Comparison of ENCODE assay signal across 8 cellular contexts in the genomic region with DNA sequence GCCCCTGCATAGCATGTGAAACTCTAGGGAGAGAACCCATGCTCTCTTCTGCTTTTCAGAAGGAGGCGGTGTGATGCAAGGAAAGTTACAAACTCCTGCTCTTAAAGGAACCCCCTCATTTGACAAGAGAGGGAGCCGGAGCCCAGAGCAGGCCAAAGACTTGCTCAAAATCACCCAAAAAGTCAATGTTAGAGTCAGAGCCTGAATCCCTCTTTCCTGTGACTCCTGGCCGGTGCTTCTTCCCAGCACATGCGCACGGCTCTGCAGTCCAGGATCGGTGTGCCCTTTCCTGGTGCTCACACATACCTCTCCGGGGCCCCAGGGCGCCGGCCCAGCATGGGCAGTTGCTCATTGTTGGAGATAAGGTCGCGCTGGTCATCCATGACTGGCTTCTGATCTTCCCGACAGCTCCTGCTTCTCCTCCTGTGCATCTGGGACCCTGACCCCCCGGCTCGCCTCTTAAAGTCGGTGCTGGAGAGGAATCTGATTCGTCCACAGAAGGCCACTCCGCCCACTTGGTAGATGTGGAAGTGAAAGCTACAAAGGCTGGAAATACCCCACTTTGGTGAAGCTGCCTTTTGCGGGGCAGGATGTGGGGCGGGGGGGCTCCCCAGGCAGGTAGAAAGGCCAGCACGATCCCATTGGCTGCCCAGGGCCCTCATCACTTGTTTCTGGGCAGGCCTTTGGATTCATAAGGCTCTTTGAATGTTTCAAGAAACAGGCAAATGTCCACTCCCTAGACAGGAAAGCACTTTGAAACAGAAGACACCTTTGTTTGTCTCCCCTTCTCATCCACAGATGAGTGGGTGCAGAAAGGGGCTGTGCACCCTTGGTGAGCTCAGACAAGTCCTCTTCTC. TPM values are rescaled to one million over a fixed set of nuclear protein-coding genes. Genes with fewer than 3 reads are reported as not detected.
A peak's percentile ranks its signal among the peaks of the same experiment; 100 is the strongest.
DNase-seq lines count a peak whose midpoint lies in the region; ATAC-seq, FAIRE-seq and TF ChIP-seq lines count a peak whose summit lies in the region.

A gene (minus strand): TSS at position 592 of the 857 bp plus-strand sequence. CDS start 161 bp downstream, at position 431.

- H4K20me1 ChIP-seq in K562 (replicated peaks; ENCODE audit: control insufficient read depth, insufficient read depth, low read length), result 0 out of 2 replicates have a peak, but pooled peaks cover 5% of the 10 kb centered on the region

- no TSS peak for BruUV-seq in K562 (replicated peaks; lab: Mats Ljungman, UMichigan)

- intact Hi-C loops in K562 (cut with micrococcal nuclease), result no loop called here

- no peaks in the 10 kb centered on the region for H3K36me3 ChIP-seq in K562 (ENCODE audit: control insufficient read depth, insufficient read depth, low read length)

- peaks cover 4 to 6% of the 10 kb centered on the region in 2 experiments; a peak in 3 of 5 replicates for H3K4me1 ChIP-seq in K562 (replicated peaks in 1 of 2; ENCODE audit: control insufficient read depth in 2 of 2, insufficient read depth in 2 of 2, low read length in 2 of 2)

- TF ChIP-seq RAD21 in K562 (CRISPR knock-in tag; conservative IDR thresholded peaks at IDR 0.05 in 1 of 2, IDR thresholded peaks at IDR 0.05 in 1 of 2), result no peak; a peak in 1 of 4 replicates

- TF ChIP-seq CTCF in K562 (IDR thresholded peaks at IDR 0.05 in 2 of 3, conservative IDR thresholded peaks at IDR 0.05 in 1 of 3; ENCODE audit: insufficient read depth in 2 of 3, low read depth in 1 of 3, low read length in 3 of 3), result no peak; a peak in 2 of 6 replicates

- no peak for TF ChIP-seq POLR2A in K562 (conservative IDR thresholded peaks at IDR 0.05)

- H2AFZ ChIP-seq in K562 (ENCODE audit: low read depth, low read length), result peak within 1 kb of the TSS; percentile 76

- WGBS in K562 (ENCODE audit: insufficient coverage, low coverage, missing lambda C conversion rate), result 48% methylated on average over 15 of the region's 20 CpGs

- peak; percentile 52 to 79 for DNase-seq in AML-193 (lab: John Stamatoyannopoulos, UW)
- peak; percentile 84 for DNase-seq in UCSD-AML1 (lab: John Stamatoyannopoulos, UW; ENCODE audit: unreplicated experiment)
- peak in 1 of 4 experiments; percentile 45 for DNase-seq in K562 (ENCODE audit: extremely low read depth in 1 of 4, low spot score in 3 of 4)
- DNase-seq in iris pigment epithelial cell (ENCODE audit: low read depth), result peak; percentile 48
- peak; percentile 87 for DNase-seq in stimulated activated CD4-positive, alpha-beta T cell treated with anti-CD3 and anti-CD28 coated beads, Interleukin-15, amount 100 ng/mL, for 48 hours (ENCODE audit: low read depth in 2 of 2)
- no peak for DNase-seq in NCI-H1048 (lab: John Stamatoyannopoulos, UW)

- no peak within 1 kb of the TSS for H3K27ac ChIP-seq in K562 (ENCODE audit: extremely low read depth, low read depth, low read length)

- H3K27me3 ChIP-seq in K562 (ENCODE audit: control insufficient read depth in 2 of 2, insufficient read depth in 2 of 2, low read length in 2 of 2), result peaks cover 2 to 8% of the 10 kb centered on the region in 2 experiments; a peak in 1 of 5 replicates

- H3K79me2 ChIP-seq in K562 (ENCODE audit: control insufficient read depth, insufficient read depth, low read length), result no peaks in the 10 kb centered on the region

- POLR2A ChIA-PET in K562 (lab: Yijun Ruan, JAX), result no interaction called here

- in situ Hi-C loops in K562 (cut with MboI), result no loop called here

- H3K4me3 ChIP-seq in K562, result no peak within 1 kb of the TSS

- TF ChIP-seq EP300 in K562 (IDR thresholded peaks at IDR 0.05; ENCODE audit: low read length), result no peak

- FAIRE-seq in K562 (lab: Jason Lieb, UNC), result no peak

- ATAC-seq in GM19372 (IDR thresholded peaks at IDR 0.05; ENCODE audit: low read depth, unreplicated experiment), result peak; percentile 66
- peak; percentile 59 for ATAC-seq in HG03565 (IDR thresholded peaks at IDR 0.05; ENCODE audit: unreplicated experiment)
- ATAC-seq in K562, result peak; percentile 61

- no peaks in the 10 kb centered on the region for H3K9me1 ChIP-seq in K562 (ENCODE audit: control insufficient read depth, insufficient read depth, low read length)

- CTCF ChIA-PET in K562 (lab: Yijun Ruan, JAX; ENCODE audit: low intra/inter-chr PET ratio), result interaction anchor here (1.2 kb wide), 1 partner anchor 24 kb away, joined by 3 read pairs; no protein-coding TSS in a partner anchor

- peak within 1 kb of the TSS in 1 of 2 experiments; percentile 60; a peak in 1 of 4 replicates for H3K9ac ChIP-seq in K562 (ENCODE audit: insufficient read depth in 1 of 2, low read depth in 2 of 2, low read length in 2 of 2)

- no peaks in the 10 kb centered on the region for H3K9me3 ChIP-seq in K562 (replicated peaks; ENCODE audit: control insufficient read depth, insufficient read depth, low read depth, low read length)

- peak within 1 kb of the TSS; percentile 12; the same call in 1 of the 2 replicates for H3K4me2 ChIP-seq in K562 (ENCODE audit: insufficient read depth, low read length)

TF ChIP-seq in K562, 482 proteins besides CTCF, POLR2A, EP300 and RAD21 (continues in another document):
- TF ChIP-seq RUNX1 (IDR thresholded peaks at IDR 0.05; ENCODE audit: low read depth) (no peak), RHOXF2B (CRISPR knock-in tag; conservative IDR thresholded peaks at IDR 0.05) (no peak), ZKSCAN8 (CRISPR knock-in tag; IDR thresholded peaks at IDR 0.05) (no peak), KDM4B (IDR thresholded peaks at IDR 0.05; ENCODE audit: borderline replicate concordance in 2 of 2, low read depth in 1 of 2) (no peak), NRF1 (conservative IDR thresholded peaks at IDR 0.05 in 1 of 2, IDR thresholded peaks at IDR 0.05 in 1 of 2) (peak; percentile 66 to 68), SREBF1 (IDR thresholded peaks at IDR 0.05; ENCODE audit: borderline replicate concordance, low read depth, low read length) (no peak), RBM39 (optimal IDR thresholded peaks at IDR 0.05; ENCODE audit: low read depth, low read length) (no peak)
- TF ChIP-seq, protein P1, sequence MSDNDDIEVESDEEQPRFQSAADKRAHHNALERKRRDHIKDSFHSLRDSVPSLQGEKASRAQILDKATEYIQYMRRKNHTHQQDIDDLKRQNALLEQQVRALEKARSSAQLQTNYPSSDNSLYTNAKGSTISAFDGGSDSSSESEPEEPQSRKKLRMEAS (CRISPR knock-in tag; IDR thresholded peaks at IDR 0.05), result no peak
- TF ChIP-seq, protein P2, sequence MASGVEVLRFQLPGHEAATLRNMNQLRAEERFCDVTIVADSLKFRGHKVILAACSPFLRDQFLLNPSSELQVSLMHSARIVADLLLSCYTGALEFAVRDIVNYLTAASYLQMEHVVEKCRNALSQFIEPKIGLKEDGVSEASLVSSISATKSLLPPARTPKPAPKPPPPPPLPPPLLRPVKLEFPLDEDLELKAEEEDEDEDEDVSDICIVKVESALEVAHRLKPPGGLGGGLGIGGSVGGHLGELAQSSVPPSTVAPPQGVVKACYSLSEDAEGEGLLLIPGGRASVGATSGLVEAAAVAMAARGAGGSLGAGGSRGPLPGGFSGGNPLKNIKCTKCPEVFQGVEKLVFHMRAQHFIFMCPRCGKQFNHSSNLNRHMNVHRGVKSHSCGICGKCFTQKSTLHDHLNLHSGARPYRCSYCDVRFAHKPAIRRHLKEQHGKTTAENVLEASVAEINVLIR (CRISPR knock-in tag; IDR thresholded peaks at IDR 0.05), result 0 out of 2 replicates have a peak, but pooled peaks have one; percentile 24

RNA-seq across cellular contexts. Expression of the gene that starts here (rescaled TPM):
- total RNA-seq in K562 (2011; cell fraction: chromatin; rRNA removed; ENCODE audit: low replicate concordance), result not detected in 2 replicates
- total RNA-seq in K562 (2011; cell fraction: nucleolus; rRNA removed), result not detected in 2 replicates
- total RNA-seq in K562 (2011; cell fraction: nucleoplasm; rRNA removed), result not detected in 2 replicates
- total RNA-seq in K562 (2014; rRNA removed) (1.00 and 1.1 TPM in 2 replicates), K562 (2014; rRNA removed; fragmentation: Illumina TruSeq; extraction: Trizol) (0.18 TPM in 1 of 2 replicates, not detected in the other), K562 (2015; rRNA removed; fragmentation: Illumina TruSeq; extraction: Trizol) (0.65 and 0.87 TPM in 2 replicates), K562 (2021) (4.8 and 6.0 TPM in 2 replicates)
- polyA plus RNA-seq in K562 (2011; rRNA removed) (0.07 and 0.22 TPM in 2 replicates), K562 (2014; fragmentation: Illumina TruSeq; extraction: Trizol) (0.40 and 1.1 TPM in 2 replicates), K562 (2014; fragmentation: Nextera tagmentation; extraction: Ambion mirVana) (under 1 TPM; 0.21 to 0.24 TPM), K562 (2014; rRNA removed) (0.32 and 1.9 TPM in 2 replicates)
- 0.22 and 0.27 TPM in 2 replicates for polyA plus RNA-seq in K562 (2011; cell fraction: cytosol; rRNA removed)
- 0.23 TPM in 1 of 2 replicates, not detected in the other for polyA plus RNA-seq in K562 (2011; cell fraction: nucleus; rRNA removed)
- polyA plus RNA-seq in K562 (2012), result 0.82 and 2.1 TPM in 2 replicates
- 0.18 TPM in 1 of 2 replicates, not detected in the other for polyA minus RNA-seq in K562 (2011; rRNA and poly(A)+ RNA removed)
- 1.5 TPM in 1 of 2 replicates, not detected in the other for polyA minus RNA-seq in K562 (2011; cell fraction: cytosol; rRNA and poly(A)+ RNA removed)
- polyA minus RNA-seq in K562 (2011; cell fraction: nucleus; rRNA and poly(A)+ RNA removed), result not detected in 2 replicates
